7 cellular contexts compared by ENCODE assay signal in the genomic region with DNA sequence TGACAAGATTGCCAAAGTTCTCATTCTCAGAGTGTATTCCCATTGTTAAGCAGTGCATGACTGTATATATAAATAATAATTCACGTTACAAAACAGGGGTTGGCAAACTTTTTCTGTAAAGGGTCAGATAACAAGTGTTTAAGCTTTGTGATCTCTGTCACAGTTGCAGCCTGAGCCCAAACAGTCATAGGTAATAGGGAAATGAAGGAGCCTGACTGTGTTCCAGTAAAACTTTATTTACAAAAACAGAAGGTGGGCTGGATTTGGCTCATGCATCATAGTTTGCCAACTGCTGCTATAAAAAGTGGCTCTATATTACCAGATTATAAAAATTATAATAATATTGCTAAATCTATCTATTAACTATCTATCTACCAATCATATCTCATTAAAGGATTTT. TPM values are rescaled to one million over a fixed set of nuclear protein-coding genes. Genes with fewer than 3 reads are reported as not detected.
"Had no signal": no experiment of that assay in that cellular context is flagged by ENCODE, and none has a peak within 500 bp of the region (broad histone marks: within the 10 kb centered on the region; RNA-seq: fewer than 3 reads in every experiment).

No MANE protein-coding gene starts in this region.

- FAIRE-seq: H54 had no signal

- H3K27ac ChIP-seq: GM23248, KMS-11 had no signal

- H3K9ac ChIP-seq: GM23248, KMS-11 had no signal

- H3K4me3 ChIP-seq: GM23248 had no signal

- H2AFZ ChIP-seq: GM23248 had no signal

- H3K4me2 ChIP-seq: KMS-11 had no signal

- DNase-seq: GOT3, H9, IMR-90, KBM-7 had no signal

RNA-seq across cellular contexts. Expression of a gene that starts 3.5 kb away (rescaled TPM):
- total RNA-seq: GM23248, H9, IMR-90 had no signal
- polyA plus RNA-seq: GM23248, IMR-90 had no signal
